8 cellular contexts compared by ENCODE assay signal in the genomic region with DNA sequence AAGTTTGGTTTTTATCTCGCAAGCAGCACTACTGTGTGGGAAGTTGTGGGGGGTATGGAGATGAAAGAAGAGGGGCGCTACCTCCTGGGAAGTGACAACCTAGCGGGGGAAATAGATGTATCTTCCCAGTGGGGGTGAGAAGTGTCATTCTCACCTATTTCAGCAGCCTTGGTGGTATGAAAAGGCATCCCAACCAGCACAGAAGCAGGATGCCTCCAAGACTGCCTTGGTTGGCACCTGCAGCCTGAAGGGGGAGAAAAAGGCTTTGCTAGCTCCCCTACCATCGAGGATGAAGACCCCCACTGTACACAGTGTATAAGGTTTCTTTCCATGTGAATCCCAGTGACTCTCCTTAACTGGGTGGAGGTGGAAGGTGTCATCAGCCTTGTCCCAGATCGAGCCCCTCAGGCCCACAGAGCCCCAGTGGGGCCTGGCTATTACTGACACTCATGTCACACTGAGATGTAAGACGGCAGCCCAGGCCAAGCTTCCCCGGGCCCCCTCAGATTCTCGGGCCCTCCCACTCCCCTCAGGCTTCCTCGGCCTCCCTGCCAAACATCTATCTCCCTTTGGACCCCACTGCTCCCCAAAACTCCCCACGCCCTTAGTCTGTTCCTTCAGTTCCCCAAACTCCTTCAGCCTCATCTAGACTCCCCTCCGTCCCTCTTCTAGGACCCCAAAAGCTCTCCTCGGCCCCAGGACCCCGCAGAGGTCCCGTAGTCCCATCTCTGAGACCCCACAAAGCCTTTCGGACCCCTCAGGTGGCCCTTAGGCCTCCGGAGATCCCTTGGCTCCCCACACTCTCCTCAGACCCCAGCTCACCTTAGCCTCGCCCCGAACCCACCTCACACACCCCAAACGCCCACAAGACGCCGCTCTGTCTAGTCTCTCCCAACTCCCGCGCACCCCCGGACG. TPM values are rescaled to one million over a fixed set of nuclear protein-coding genes. Genes with fewer than 3 reads are reported as not detected.
DNase-seq lines count a peak whose midpoint lies in the region; ATAC-seq, FAIRE-seq and TF ChIP-seq lines count a peak whose summit lies in the region.

No MANE protein-coding gene starts in this region.

- in situ Hi-C loops in GM12878 (cut with MboI): no loop called here

- H3K4me1 ChIP-seq in Loucy (ENCODE audit: insufficient read depth, low read length, poor library complexity, severe bottlenecking) (peaks cover 44% of the 10 kb centered on the region), GM12878 (ENCODE audit: control insufficient read depth, insufficient read depth, low read length) (peaks cover 17% of the 10 kb centered on the region), suprapubic skin (peaks cover 20% of the 10 kb centered on the region)

- intact Hi-C loops in GM12878 (cut with micrococcal nuclease; ENCODE audit: unreplicated experiment): no loop called here

- H3K27ac ChIP-seq in GM12878 (ENCODE audit: control insufficient read depth, insufficient read depth): peak overlapping the region; percentile 61
- H3K27ac ChIP-seq in suprapubic skin: peak overlapping the region; percentile 88

- no peaks in the 10 kb centered on the region for H3F3A ChIP-seq in Loucy (ENCODE audit: low read depth)

- RAD21 ChIA-PET in GM12878 (lab: Charles Lee; ENCODE audit: unreplicated experiment): interaction anchor here (1.6 to 1.8 kb wide), 2 partner anchors 34 to 36 kb away, joined by 5 to 7 read pairs; no protein-coding TSS in a partner anchor

- no peaks in the 10 kb centered on the region for H3K27me3 ChIP-seq in Loucy (ENCODE audit: insufficient read depth, low read length, poor library complexity, severe bottlenecking)
- no peaks in the 10 kb centered on the region for H3K27me3 ChIP-seq in GM12878 (replicated peaks in 1 of 2; ENCODE audit: control insufficient read depth in 2 of 2, insufficient read depth in 2 of 2, low read length in 1 of 2)
- H3K27me3 ChIP-seq in suprapubic skin: no peaks in the 10 kb centered on the region

- no peak for TF ChIP-seq EP300 in GM12878 (IDR thresholded peaks at IDR 0.05; ENCODE audit: borderline replicate concordance in 1 of 2, control insufficient read depth in 1 of 2, low read depth in 2 of 2, low read length in 2 of 2)
- TF ChIP-seq EP300 in suprapubic skin (IDR thresholded peaks at IDR 0.05): no peak

- POLR2A ChIA-PET in GM12878 (lab: Charles Lee): interaction anchor here (1.3 kb wide), 1 partner anchor 78 kb away, joined by 3 read pairs; no protein-coding TSS in a partner anchor

- TF ChIP-seq CTCF in Loucy (conservative IDR thresholded peaks at IDR 0.05; ENCODE audit: low read length): peak; percentile 19; the same call in 1 of the 2 replicates
- no peak for TF ChIP-seq CTCF in GM12878 (IDR thresholded peaks at IDR 0.05 in 2 of 3, conservative IDR thresholded peaks at IDR 0.05 in 1 of 3; ENCODE audit: control insufficient read depth in 2 of 3, extremely low read depth in 1 of 3, insufficient read depth in 1 of 3, low read depth in 3 of 3, low read length in 3 of 3)
- no peak for TF ChIP-seq CTCF in suprapubic skin (IDR thresholded peaks at IDR 0.05)

- TF ChIP-seq POLR2A in GM12878 (IDR thresholded peaks at IDR 0.05; ENCODE audit: low read depth, low read length) (no peak), suprapubic skin (IDR thresholded peaks at IDR 0.05) (no peak)

- 8% methylated on average over 17 of the region's 25 CpGs for WGBS in GM12878 (ENCODE audit: insufficient coverage, insufficient replicate concordance, low lambda C conversion rate, missing lambda C conversion rate)
- 9% methylated on average over 25 of the region's 25 CpGs for WGBS in suprapubic skin

- H2AFZ ChIP-seq in Loucy (ENCODE audit: low read length) (peak overlapping the region; percentile 24; the same call in 1 of the 2 replicates), GM12878 (ENCODE audit: control insufficient read depth, low read depth, low read length) (peak overlapping the region; percentile 88)

- H3K9me3 ChIP-seq in Loucy (ENCODE audit: insufficient read depth, low read depth, low read length): no peaks in the 10 kb centered on the region
- H3K9me3 ChIP-seq in GM12878 (replicated peaks; ENCODE audit: control insufficient read depth, insufficient read depth, low read length): no peaks in the 10 kb centered on the region
- no peaks in the 10 kb centered on the region for H3K9me3 ChIP-seq in suprapubic skin

- SMC1A ChIA-PET in GM12878 (lab: Charles Lee; ENCODE audit: uncharacterized antibody, unreplicated experiment): interaction anchor here (1.0 to 1.9 kb wide), 4 partner anchors 11 to 84 kb away, joined by 3 to 6 read pairs (median 4); partner anchors contain the start of gene C20orf203

- H3K4me3 ChIP-seq in Loucy (ENCODE audit: low read length, poor library complexity, severe bottlenecking) (peak overlapping the region; percentile 97), GM12878 (peak overlapping the region; percentile 91), suprapubic skin (peak overlapping the region; percentile 84)

- H3K4me2 ChIP-seq in Loucy (ENCODE audit: low read depth, low read length, poor library complexity, severe bottlenecking): peak overlapping the region; percentile 84
- H3K4me2 ChIP-seq in GM12878 (ENCODE audit: control insufficient read depth, insufficient read depth): peak overlapping the region; percentile 98

- H3K9me2 ChIP-seq in Loucy (replicated peaks; ENCODE audit: low read depth, low read length): no peaks in the 10 kb centered on the region

- H3K36me3 ChIP-seq in Loucy (ENCODE audit: insufficient read depth, low read length) (no peaks in the 10 kb centered on the region), GM12878 (ENCODE audit: control insufficient read depth in 2 of 2, insufficient read depth in 2 of 2, low read length in 1 of 2) (no peaks in the 10 kb centered on the region), suprapubic skin (no peaks in the 10 kb centered on the region)

- peak; percentile 57 for ATAC-seq in GM12878
- peak; percentile 28 for ATAC-seq in left lobe of liver
- ATAC-seq in HG02884 (IDR thresholded peaks at IDR 0.05; ENCODE audit: unreplicated experiment): no peak
- no peak for ATAC-seq in HG03175 (IDR thresholded peaks at IDR 0.05; ENCODE audit: unreplicated experiment)

- H4K20me1 ChIP-seq in Loucy (ENCODE audit: insufficient read depth, low read length, poor library complexity, severe bottlenecking) (peaks cover 13% of the 10 kb centered on the region), GM12878 (ENCODE audit: control insufficient read depth, insufficient read depth) (no peaks in the 10 kb centered on the region)

- TSS peak; percentile 73 for BruUV-seq in GM12878 (replicated peaks; lab: Mats Ljungman, UMichigan)

- no peak for TF ChIP-seq RAD21 in GM12878 (IDR thresholded peaks at IDR 0.05; ENCODE audit: insufficient read depth, low read depth, low read length)

- H3K9ac ChIP-seq in Loucy (ENCODE audit: low read depth, low read length, poor library complexity, severe bottlenecking) (peak overlapping the region; percentile 96), GM12878 (ENCODE audit: control insufficient read depth, insufficient read depth, low read length) (peak overlapping the region; percentile 86)

- FAIRE-seq in GM12878 (lab: Jason Lieb, UNC) (peak; percentile 7), HTR-8/SVneo (lab: Jason Lieb, UNC) (no peak)

- CTCF ChIA-PET in GM12878 (lab: Yijun Ruan, JAX): interaction anchor here (0.6 to 2.8 kb wide), 4 partner anchors 31 to 69 kb away, joined by 3 to 9 read pairs (median 6); partner anchors contain the start of gene C20orf203

- H3K79me2 ChIP-seq in Loucy (ENCODE audit: insufficient read depth, low read length): peaks cover 70% of the 10 kb centered on the region
- peaks cover 7% of the 10 kb centered on the region for H3K79me2 ChIP-seq in GM12878 (ENCODE audit: control insufficient read depth, insufficient read depth, low read length)

- DNase-seq in EH (ENCODE audit: low read depth) (peak; percentile 9), GM12878 (ENCODE audit: low read depth, low spot score) (no peak), left lobe of liver (ENCODE audit: low spot score) (no peak), suprapubic skin (ENCODE audit: low spot score in 2 of 2) (peak in 1 of 2 donors; percentile 60), HTR-8/SVneo (ENCODE audit: insufficient read length, low spot score) (no peak)

RNA-seq across cellular contexts. Expression of gene COMMD7, which starts 0.7 kb away (rescaled TPM):
- total RNA-seq in GM12878 (2013; cell fraction: nucleolus; rRNA removed): 13.4 and 14.1 TPM in 2 replicates
- total RNA-seq in GM12878 (2014; rRNA removed) (24.7 and 25.0 TPM in 2 replicates), GM12878 (2014; rRNA removed; fragmentation: Illumina TruSeq; extraction: Trizol) (20.7 and 21.4 TPM in 2 replicates), GM12878 (2021) (26.5 and 27.2 TPM in 2 replicates), left lobe of liver (16.9 TPM), suprapubic skin (10 to 100 TPM; 13.3 to 17.5 (median 15.6) TPM)
- 22.1 TPM for polyA plus RNA-seq in GM12878 (2011; ENCODE audit: low read depth)
- polyA plus RNA-seq in GM12878 (2011; rRNA removed) (26.3 and 28.3 TPM in 2 replicates), GM12878 (2014; fragmentation: Illumina TruSeq; extraction: Trizol) (32.0 and 41.2 TPM in 2 replicates), GM12878 (2014; fragmentation: Nextera tagmentation; extraction: Ambion mirVana) (10 to 100 TPM in 1 of 2 experiments, 1 to 10 TPM in 1; 9.1 to 19.4 TPM), GM12878 (2014; rRNA removed) (32.4 and 34.7 TPM in 2 replicates), GM12878 (2016; fragmentation: Nextera tagmentation; extraction: Ambion mirVana) (10 to 100 TPM; 55.5 to 61.0 TPM)
- 24.3 and 26.5 TPM in 2 replicates for polyA plus RNA-seq in GM12878 (2011; cell fraction: cytosol; rRNA removed)
- 14.8 and 17.5 TPM in 2 replicates for polyA plus RNA-seq in GM12878 (2011; cell fraction: nucleus; rRNA removed)
- polyA plus RNA-seq in GM12878 (2012): 22.6 and 22.9 TPM in 2 replicates
- 9.1 and 12.0 TPM in 2 replicates for polyA minus RNA-seq in GM12878 (2011; rRNA and poly(A)+ RNA removed)
- 3.4 and 5.3 TPM in 2 replicates for polyA minus RNA-seq in GM12878 (2011; cell fraction: cytosol; rRNA and poly(A)+ RNA removed)
- 2.4 and 3.6 TPM in 2 replicates for polyA minus RNA-seq in GM12878 (2011; cell fraction: nucleus; rRNA and poly(A)+ RNA removed)

RNA-seq across cellular contexts. Expression of gene DNMT3B, which starts 19.6 kb away (rescaled TPM):
- 0.40 and 0.47 TPM in 2 replicates for total RNA-seq in GM12878 (2013; cell fraction: nucleolus; rRNA removed)
- total RNA-seq in GM12878 (2014; rRNA removed) (1.1 and 1.6 TPM in 2 replicates), GM12878 (2014; rRNA removed; fragmentation: Illumina TruSeq; extraction: Trizol) (1.2 TPM in 2 replicates), GM12878 (2021) (1.8 and 1.9 TPM in 2 replicates), left lobe of liver (1.6 TPM), suprapubic skin (1 to 10 TPM; 2.7 to 5.0 (median 2.9) TPM)
- polyA plus RNA-seq in GM12878 (2011; ENCODE audit: low read depth): 0.25 TPM
- polyA plus RNA-seq in GM12878 (2011; rRNA removed) (0.22 and 0.24 TPM in 2 replicates), GM12878 (2014; fragmentation: Illumina TruSeq; extraction: Trizol) (0.82 and 1.4 TPM in 2 replicates), GM12878 (2014; fragmentation: Nextera tagmentation; extraction: Ambion mirVana) (under 1 TPM; 0.23 to 0.33 TPM), GM12878 (2014; rRNA removed) (1.7 and 1.9 TPM in 2 replicates), GM12878 (2016; fragmentation: Nextera tagmentation; extraction: Ambion mirVana) (1 to 10 TPM in 1 of 2 experiments, under 1 TPM in 1; 0.82 to 1.5 TPM)
- 0.15 and 0.24 TPM in 2 replicates for polyA plus RNA-seq in GM12878 (2011; cell fraction: cytosol; rRNA removed)
- 0.78 and 0.82 TPM in 2 replicates for polyA plus RNA-seq in GM12878 (2011; cell fraction: nucleus; rRNA removed)
- polyA plus RNA-seq in GM12878 (2012): 0.49 and 0.50 TPM in 2 replicates
- polyA minus RNA-seq in GM12878 (2011; rRNA and poly(A)+ RNA removed): 0.15 and 0.46 TPM in 2 replicates
- polyA minus RNA-seq in GM12878 (2011; cell fraction: cytosol; rRNA and poly(A)+ RNA removed): not detected in 2 replicates
- 0.12 and 0.19 TPM in 2 replicates for polyA minus RNA-seq in GM12878 (2011; cell fraction: nucleus; rRNA and poly(A)+ RNA removed)

Comparison
In these comparisons a context has a peak if more than half of its experiments do, and no peak if none do; other contexts are left out.
1. ATAC-seq: peak in GM12878 (single experiment) and left lobe of liver (single experiment); none in HG02884 (single experiment) and HG03175 (single experiment).
2. Peak in every context shown above with its lines, with median percentiles within 50 percentile points of each other: H3K4me3 ChIP-seq.